Comparison of ENCODE assay signal across 8 cellular contexts in genomic region chr1:228445524-228445866, GRCh38. TPM values are rescaled to one million over a fixed set of nuclear protein-coding genes. Genes with fewer than 3 reads are reported as not detected.
A peak's percentile ranks its signal among the peaks of the same experiment; 100 is the strongest.
DNase-seq lines count a peak whose midpoint lies in the region; ATAC-seq and TF ChIP-seq lines count a peak whose summit lies in the region.

No MANE protein-coding gene starts in this region.

- peaks cover 24% of the 10 kb centered on the region for H3F3A ChIP-seq in neural progenitor cell (ENCODE audit: low read depth)

- H3K79me2 ChIP-seq in neural progenitor cell (ENCODE audit: low read depth): no peaks in the 10 kb centered on the region

- H3K27ac ChIP-seq in CD4-positive, CD25-positive, alpha-beta regulatory T cell (ENCODE audit: insufficient read depth, low read length, poor library complexity, severe bottlenecking): no peak overlapping the region
- H3K27ac ChIP-seq in HUES64 (ENCODE audit: low read depth, low read length) (no peak overlapping the region), endodermal cell (ENCODE audit: low read depth, low read length) (no peak overlapping the region), neural progenitor cell (no peak overlapping the region)

- ATAC-seq in CD4-positive, CD25-positive, alpha-beta regulatory T cell (ENCODE audit: low read depth in 2 of 2): no peak
- ATAC-seq in HG03139 (IDR thresholded peaks at IDR 0.05; ENCODE audit: unreplicated experiment) (no peak), HG03378 (IDR thresholded peaks at IDR 0.05; ENCODE audit: unreplicated experiment) (no peak)

- peaks cover 72% of the 10 kb centered on the region for H3K27me3 Mint-ChIP-seq in CD4-positive, CD25-positive, alpha-beta regulatory T cell
- peaks cover 94% of the 10 kb centered on the region for H3K27me3 Mint-ChIP-seq in endodermal cell (ENCODE audit: insufficient read depth)
- peaks cover 24% of the 10 kb centered on the region for H3K27me3 Mint-ChIP-seq in neural progenitor cell (ENCODE audit: insufficient read depth, low read depth)

- H3K36me3 ChIP-seq in CD4-positive, CD25-positive, alpha-beta regulatory T cell (ENCODE audit: control insufficient read depth, insufficient read depth, low read length): no peaks in the 10 kb centered on the region
- H3K36me3 ChIP-seq in HUES64 (ENCODE audit: insufficient read depth, low read length): no peaks in the 10 kb centered on the region
- H3K36me3 ChIP-seq in endodermal cell (ENCODE audit: control insufficient read depth, insufficient read depth, low read length): no peaks in the 10 kb centered on the region
- H3K36me3 ChIP-seq in neural progenitor cell: no peaks in the 10 kb centered on the region

- TF ChIP-seq CTCF in endodermal cell (conservative IDR thresholded peaks at IDR 0.05) (no peak), neural progenitor cell (IDR thresholded peaks at IDR 0.05) (no peak)

- DNase-seq in CD4-positive, CD25-positive, alpha-beta regulatory T cell: no peak
- DNase-seq in endodermal cell (no peak), neural progenitor cell (ENCODE audit: low spot score) (no peak), NCI-H1105 (lab: John Stamatoyannopoulos, UW) (no peak), DMS 273 treated with DMSO at 0.1 percent for 48 hours (lab: John Stamatoyannopoulos, UW) (no peak)

- peaks cover 5% of the 10 kb centered on the region for H4K20me1 ChIP-seq in neural progenitor cell (ENCODE audit: low read depth)

- peaks cover 36% of the 10 kb centered on the region for H3K27me3 ChIP-seq in CD4-positive, CD25-positive, alpha-beta regulatory T cell (ENCODE audit: control insufficient read depth, insufficient read depth, low read length)
- peaks cover 79% of the 10 kb centered on the region for H3K27me3 ChIP-seq in HUES64 (ENCODE audit: insufficient read depth, low read length)
- peaks cover 66% of the 10 kb centered on the region for H3K27me3 ChIP-seq in endodermal cell (ENCODE audit: control insufficient read depth, insufficient read depth, low read length, poor library complexity, severe bottlenecking)
- H3K27me3 ChIP-seq in neural progenitor cell: peaks cover 86% of the 10 kb centered on the region

- peak overlapping the region; percentile 85 for H3K4me2 ChIP-seq in neural progenitor cell

- peaks cover 12% of the 10 kb centered on the region for H3K4me1 ChIP-seq in CD4-positive, CD25-positive, alpha-beta regulatory T cell (ENCODE audit: control insufficient read depth, insufficient read depth, low read length, poor library complexity, severe bottlenecking)
- H3K4me1 ChIP-seq in HUES64 (ENCODE audit: insufficient read depth, low read length) (peaks cover 7% of the 10 kb centered on the region; the same call in 1 of the 2 replicates), endodermal cell (ENCODE audit: control insufficient read depth, insufficient read depth, low read length) (no peaks in the 10 kb centered on the region), neural progenitor cell (peaks cover 14% of the 10 kb centered on the region)

- H3K9me3 ChIP-seq in CD4-positive, CD25-positive, alpha-beta regulatory T cell (ENCODE audit: control insufficient read depth in 2 of 2, low read length in 2 of 2): no peaks in the 10 kb centered on the region
- H3K9me3 ChIP-seq in HUES64 (ENCODE audit: insufficient read depth, low read depth, low read length) (no peaks in the 10 kb centered on the region), endodermal cell (ENCODE audit: control insufficient read depth, low read length) (no peaks in the 10 kb centered on the region), neural progenitor cell (ENCODE audit: low read depth) (no peaks in the 10 kb centered on the region)

- H3K4me1 Mint-ChIP-seq in CD4-positive, CD25-positive, alpha-beta regulatory T cell: peaks cover 0 to 12% (median 9%) of the 10 kb centered on the region in 4 donors
- peaks cover 20% of the 10 kb centered on the region for H3K4me1 Mint-ChIP-seq in endodermal cell
- peaks cover 15% of the 10 kb centered on the region for H3K4me1 Mint-ChIP-seq in neural progenitor cell

- peak overlapping the region; percentile 95 for H2AFZ ChIP-seq in neural progenitor cell (replicated peaks)

- peak overlapping the region; percentile 42 to 85 (median 77) for H3K4me3 Mint-ChIP-seq in CD4-positive, CD25-positive, alpha-beta regulatory T cell
- H3K4me3 Mint-ChIP-seq in endodermal cell (peak overlapping the region; percentile 65), neural progenitor cell (peak overlapping the region; percentile 87)

- 5% methylated on average over 15 of the region's 15 CpGs for WGBS in HUES64
- 11% methylated on average over 9 to 15 of the region's 15 CpGs for WGBS in endodermal cell (ENCODE audit: insufficient coverage in 1 of 2, insufficient read length in 1 of 2), 2 experiments

- no peaks in the 10 kb centered on the region for H3K36me3 Mint-ChIP-seq in CD4-positive, CD25-positive, alpha-beta regulatory T cell
- no peaks in the 10 kb centered on the region for H3K36me3 Mint-ChIP-seq in endodermal cell (ENCODE audit: low read depth)
- H3K36me3 Mint-ChIP-seq in neural progenitor cell: no peaks in the 10 kb centered on the region

- no peak overlapping the region for H3K27ac Mint-ChIP-seq in CD4-positive, CD25-positive, alpha-beta regulatory T cell
- H3K27ac Mint-ChIP-seq in endodermal cell (no peak overlapping the region), neural progenitor cell (no peak overlapping the region)

- peaks cover 0 to 2% (median 0%) of the 10 kb centered on the region in 7 donors for H3K9me3 Mint-ChIP-seq in CD4-positive, CD25-positive, alpha-beta regulatory T cell
- H3K9me3 Mint-ChIP-seq in endodermal cell (peaks cover 3% of the 10 kb centered on the region), neural progenitor cell (no peaks in the 10 kb centered on the region)

- peak overlapping the region; percentile 42 for H3K4me3 ChIP-seq in CD4-positive, CD25-positive, alpha-beta regulatory T cell (ENCODE audit: low read depth, low read length)
- H3K4me3 ChIP-seq in HUES64 (ENCODE audit: low read length): peak overlapping the region; percentile 62
- peak overlapping the region; percentile 77 for H3K4me3 ChIP-seq in endodermal cell (ENCODE audit: low read length)
- H3K4me3 ChIP-seq in neural progenitor cell: peak overlapping the region; percentile 53

- H3K9ac ChIP-seq in HUES64 (ENCODE audit: low read depth, low read length) (no peak overlapping the region), endodermal cell (ENCODE audit: extremely low read depth, low read length, poor library complexity, severe bottlenecking) (no peak overlapping the region), neural progenitor cell (no peak overlapping the region)

RNA-seq across cellular contexts. Expression of gene TRIM17, which starts 28.8 kb away (rescaled TPM):
- total RNA-seq in CD4-positive, CD25-positive, alpha-beta regulatory T cell: 0.30 TPM
- under 1 TPM in 3 of 4 donors, not detected in 1; 0.41 to 0.61 (median 0.41) TPM for polyA plus RNA-seq in CD4-positive, CD25-positive, alpha-beta regulatory T cell
- 1.7 TPM for polyA plus RNA-seq in HUES64 (2013, experiment 1 of 2)
- 2.1 TPM for polyA plus RNA-seq in HUES64 (2013, experiment 2 of 2)
- 10 to 100 TPM in 1 of 2 donors, 1 to 10 TPM in 1; 8.4 to 19.6 TPM for total RNA-seq in endodermal cell
- 4.8 TPM for polyA plus RNA-seq in endodermal cell (2013, experiment 1 of 2)
- polyA plus RNA-seq in endodermal cell (2013, experiment 2 of 2): 3.4 TPM
- 2.9 and 5.0 TPM in 2 replicates for total RNA-seq in neural progenitor cell (ENCODE audit: low replicate concordance)

RNA-seq across cellular contexts. Expression of gene TRIM11, which starts 38.9 kb away (rescaled TPM):
- total RNA-seq in CD4-positive, CD25-positive, alpha-beta regulatory T cell: 63.4 TPM
- 10 to 100 TPM; 16.4 to 23.5 (median 19.5) TPM for polyA plus RNA-seq in CD4-positive, CD25-positive, alpha-beta regulatory T cell
- 19.2 TPM for polyA plus RNA-seq in HUES64 (2013, experiment 1 of 2)
- 17.4 TPM for polyA plus RNA-seq in HUES64 (2013, experiment 2 of 2)
- total RNA-seq in endodermal cell (10 to 100 TPM; 33.8 to 38.9 TPM), neural progenitor cell (ENCODE audit: low replicate concordance) (13.7 and 24.9 TPM in 2 replicates)
- 18.2 TPM for polyA plus RNA-seq in endodermal cell (2013, experiment 1 of 2)
- 19.0 TPM for polyA plus RNA-seq in endodermal cell (2013, experiment 2 of 2)

RNA-seq across cellular contexts. Expression of gene RNF187, which starts 41.7 kb away (rescaled TPM):
- 59.0 TPM for total RNA-seq in CD4-positive, CD25-positive, alpha-beta regulatory T cell
- polyA plus RNA-seq in CD4-positive, CD25-positive, alpha-beta regulatory T cell: 10 to 100 TPM; 16.1 to 49.7 (median 30.2) TPM
- polyA plus RNA-seq in HUES64 (2013, experiment 1 of 2): 32.9 TPM
- 37.1 TPM for polyA plus RNA-seq in HUES64 (2013, experiment 2 of 2)
- 100 to 1,000 TPM; 103 to 112 TPM for total RNA-seq in endodermal cell
- 55.2 TPM for polyA plus RNA-seq in endodermal cell (2013, experiment 1 of 2)
- 42.1 TPM for polyA plus RNA-seq in endodermal cell (2013, experiment 2 of 2)
- 16.1 and 32.3 TPM in 2 replicates for total RNA-seq in neural progenitor cell (ENCODE audit: low replicate concordance)
